ENCODE assay signal across 26 cellular contexts in genomic region chr15:93428807-93429351, GRCh38.
DNase-seq lines count a peak whose midpoint lies in the region; ATAC-seq, FAIRE-seq and TF ChIP-seq lines count a peak whose summit lies in the region.
"Had no signal": no experiment of that assay in that cellular context is flagged by ENCODE, and none has a peak within 500 bp of the region (broad histone marks: within the 10 kb centered on the region; RNA-seq: fewer than 3 reads in every experiment).

No MANE protein-coding gene starts in this region.

- ATAC-seq in heart right ventricle, result no peak
- no peak for ATAC-seq in HG03039 (IDR thresholded peaks at IDR 0.05; ENCODE audit: unreplicated experiment)
- ATAC-seq: HepG2, K562 had no signal

- DNase-seq in cardiac septum (ENCODE audit: low spot score) (peak; percentile 57), heart right ventricle (no peak), bronchial epithelial cell (ENCODE audit: low read depth) (peak; percentile 44), inferior parietal cortex (ENCODE audit: extremely low spot score) (peak; percentile 27), ureter (ENCODE audit: low spot score) (peak; percentile 1), COLO668 (lab: John Stamatoyannopoulos, UW; ENCODE audit: unreplicated experiment) (no peak), SIG-M5 treated with dmso at 0.1 percent for 504 hours (lab: John Stamatoyannopoulos, UW; ENCODE audit: unreplicated experiment) (no peak)
- DNase-seq: DMS79 treated with DMSO at 0.1 percent for 48 hours, HFFc6, MM.1S, NCI-H1048, NCI-H1417 treated with DMSO at 0.1 percent for 48 hours, NCI-H2029, NCI-H2227 treated with DMSO at 0.1 percent for 48 hours, NCI-H510A treated with DMSO at 0.1 percent for 48 hours, NCI-H748 treated with DMSO at 0.1 percent for 48 hours, PC-9, RPMI8226, SIG-M5 had no signal

- H3K27me3 ChIP-seq in heart right ventricle, result peaks cover 0 to 3% (median 0%) of the 10 kb centered on the region in 7 donors
- H3K27me3 ChIP-seq in bronchial epithelial cell (ENCODE audit: control insufficient read depth, insufficient read depth, low read length), result no peaks in the 10 kb centered on the region

- no peak overlapping the region for H3K27ac ChIP-seq in heart right ventricle
- H3K27ac ChIP-seq: PC-9 had no signal

- TF ChIP-seq CTCF in heart right ventricle (IDR thresholded peaks at IDR 0.05), result no peak
- TF ChIP-seq CTCF in bronchial epithelial cell (IDR thresholded peaks at IDR 0.05; ENCODE audit: insufficient read depth, low read length, severe bottlenecking), result no peak

- H3K36me3 ChIP-seq in heart right ventricle (no peaks in the 10 kb centered on the region), bronchial epithelial cell (ENCODE audit: control insufficient read depth, insufficient read depth, low read length) (no peaks in the 10 kb centered on the region)

- peaks cover 0 to 8% (median 4%) of the 10 kb centered on the region in 9 donors for H3K4me1 ChIP-seq in heart right ventricle

- WGBS in heart right ventricle, 2 donors, result 55 to 65% methylated on average over 2 of the region's 2 CpGs

- intact Hi-C loops in cardiac septum (cut with DNase I), result no loop called here
- intact Hi-C loops in heart right ventricle (cut with DNase I), result no loop called here

- H3K9me3 ChIP-seq in heart right ventricle, result peaks cover 0 to 10% (median 0%) of the 10 kb centered on the region in 11 donors

- peak; percentile 75 for FAIRE-seq in bronchial epithelial cell (lab: Jason Lieb, UNC)
- FAIRE-seq: A204.1, D721Med, GM12891, H54, HepG2, K562 had no signal

- H3K4me3 ChIP-seq in heart right ventricle, result no peak overlapping the region
- H3K4me3 ChIP-seq in bronchial epithelial cell (ENCODE audit: low read depth, low read length), result no peak overlapping the region
- H3K4me3 ChIP-seq: K562, PC-9 had no signal

Comparison
In these comparisons a context has a peak if more than half of its experiments do, and no peak if none do; other contexts are left out.
1. DNase-seq: peak in cardiac septum (single experiment), bronchial epithelial cell (single experiment), inferior parietal cortex (single experiment) and ureter (single experiment); none in heart right ventricle (0 of 2), COLO668 (single experiment) and SIG-M5 treated with dmso at 0.1 percent for 504 hours (single experiment).